Comparison of ENCODE assay signal across 8 cellular contexts in the genomic region with DNA sequence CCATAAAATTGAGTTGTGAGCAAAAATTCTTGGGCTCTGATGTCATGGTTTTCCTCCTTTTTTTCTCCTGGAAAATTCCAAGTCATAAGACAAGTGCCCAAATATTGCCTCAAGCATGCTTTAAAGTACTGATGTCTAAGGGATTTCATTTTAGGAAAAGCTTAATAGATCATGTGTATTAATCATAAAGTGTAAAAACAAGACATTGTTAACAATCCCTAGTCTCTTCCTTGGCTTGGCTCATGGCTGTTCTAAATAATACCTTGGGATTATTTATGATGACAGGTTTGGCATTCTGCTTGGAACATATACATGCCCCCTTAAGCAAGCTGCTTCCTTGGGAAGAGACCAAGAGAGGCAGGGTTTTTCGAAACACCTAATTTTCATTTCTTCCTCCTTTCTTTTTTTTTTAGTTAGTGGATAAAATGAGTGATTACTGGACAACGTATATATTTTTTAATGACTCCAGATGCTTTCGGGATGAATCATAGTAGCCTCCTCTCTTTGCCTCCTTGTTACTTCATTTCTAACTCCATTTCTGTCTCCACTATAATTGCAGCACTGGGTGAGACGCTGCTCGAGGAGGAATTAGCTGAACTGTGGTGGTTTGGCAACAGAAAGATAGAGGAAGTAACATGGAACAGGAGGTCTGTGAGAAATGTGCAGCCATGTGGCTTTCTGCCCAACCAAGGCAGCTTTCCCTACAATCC.
A peak's percentile ranks its signal among the peaks of the same experiment; 100 is the strongest.
DNase-seq lines count a peak whose midpoint lies in the region; ATAC-seq and TF ChIP-seq lines count a peak whose summit lies in the region.

No MANE protein-coding gene starts in this region.

- H3K9me3 ChIP-seq in hepatocyte (ENCODE audit: low read depth): no peaks in the 10 kb centered on the region

- H3K9me2 ChIP-seq in hepatocyte (replicated peaks; ENCODE audit: insufficient read depth): no peaks in the 10 kb centered on the region

- 53% methylated on average over 5 of the region's 5 CpGs for WGBS in hepatocyte (ENCODE audit: low lambda C conversion rate, missing lambda C conversion rate)

- no peaks in the 10 kb centered on the region for H3K79me2 ChIP-seq in hepatocyte

- TF ChIP-seq CTCF in hepatocyte (IDR thresholded peaks at IDR 0.05; ENCODE audit: poor library complexity): no peak

- peak overlapping the region; percentile 22 for H3K4me2 ChIP-seq in hepatocyte

- ATAC-seq in HG03139 (IDR thresholded peaks at IDR 0.05; ENCODE audit: unreplicated experiment) (peak; percentile 48), HG02973 (IDR thresholded peaks at IDR 0.05; ENCODE audit: unreplicated experiment) (no peak), GM19351 (IDR thresholded peaks at IDR 0.05; ENCODE audit: unreplicated experiment) (no peak)

- H3K36me3 ChIP-seq in hepatocyte (replicated peaks; ENCODE audit: insufficient read depth, low read depth): no peaks in the 10 kb centered on the region

- no peak overlapping the region for H2AFZ ChIP-seq in hepatocyte

- H3K27ac ChIP-seq in hepatocyte: peak overlapping the region; percentile 22

- no peak overlapping the region for H3K4me3 ChIP-seq in hepatocyte

- DNase-seq in AG08395 (ENCODE audit: low spot score) (peak; percentile 86), UCSD-AML1 (lab: John Stamatoyannopoulos, UW; ENCODE audit: unreplicated experiment) (peak; percentile 11), hepatocyte (ENCODE audit: low spot score) (peak; percentile 37), NCI-H748 (lab: John Stamatoyannopoulos, UW; ENCODE audit: unreplicated experiment) (no peak), midbrain (lab: John Stamatoyannopoulos, UW) (no peak)

- H3K4me1 ChIP-seq in hepatocyte (ENCODE audit: insufficient read depth): peaks cover 4% of the 10 kb centered on the region

- no peaks in the 10 kb centered on the region for H3K27me3 ChIP-seq in hepatocyte

- H4K20me1 ChIP-seq in hepatocyte (ENCODE audit: insufficient read depth, poor library complexity, severe bottlenecking): no peaks in the 10 kb centered on the region

Comparison
In these comparisons a context has a peak if more than half of its experiments do, and no peak if none do; other contexts are left out.
1. DNase-seq: peak in AG08395 (single experiment), UCSD-AML1 (single experiment) and hepatocyte (single experiment); none in NCI-H748 (single experiment) and midbrain (single experiment).